ENCODE assay signal across 10 cellular contexts in genomic region chr10:97096327-97097153, GRCh38.
DNase-seq lines count a peak whose midpoint lies in the region; ATAC-seq and TF ChIP-seq lines count a peak whose summit lies in the region.
"Had no signal": no experiment of that assay in that cellular context is flagged by ENCODE, and none has a peak within 500 bp of the region (broad histone marks: within the 10 kb centered on the region; RNA-seq: fewer than 3 reads in every experiment).

No MANE protein-coding gene starts in this region.

- H3K4me1 ChIP-seq in OCI-LY1 (ENCODE audit: insufficient read depth, low read length, severe bottlenecking) = peaks cover 16% of the 10 kb centered on the region
- H3K4me1 ChIP-seq: A549 had no signal

- no peaks in the 10 kb centered on the region for H3K9me3 ChIP-seq in OCI-LY1 (ENCODE audit: low read length)
- H3K9me3 ChIP-seq: A549 had no signal

- no peak overlapping the region for H3K9ac ChIP-seq in OCI-LY1 (ENCODE audit: low read length)

- H3K9me2 ChIP-seq in OCI-LY1 (ENCODE audit: low read depth, low read length) = no peaks in the 10 kb centered on the region

- H3K27me3 ChIP-seq in OCI-LY1 (ENCODE audit: insufficient read depth, low read length) = no peaks in the 10 kb centered on the region

- ATAC-seq in GM19395 (IDR thresholded peaks at IDR 0.05; ENCODE audit: unreplicated experiment) (no peak), HG02981 (IDR thresholded peaks at IDR 0.05; ENCODE audit: unreplicated experiment) (no peak)
- ATAC-seq: A549 had no signal

- no peak overlapping the region for H3K4me3 ChIP-seq in OCI-LY1 (ENCODE audit: low read depth, low read length, poor library complexity, severe bottlenecking)
- H3K4me3 ChIP-seq: A549 had no signal

- no peak overlapping the region; the same call in 1 of the 2 replicates for H3K4me2 ChIP-seq in OCI-LY1 (ENCODE audit: low read length)
- H3K4me2 ChIP-seq: A549 had no signal

- intact Hi-C loops in head of caudate nucleus (cut with DNase I) = no loop called here

- no peaks in the 10 kb centered on the region for H4K20me1 ChIP-seq in OCI-LY1 (ENCODE audit: insufficient read depth, low read length)

- peak overlapping the region; percentile 32 for H3K27ac ChIP-seq in OCI-LY1 (ENCODE audit: low read depth, low read length, poor library complexity, severe bottlenecking)
- H3K27ac ChIP-seq: A549 had no signal

- no peak overlapping the region for H2AFZ ChIP-seq in OCI-LY1 (ENCODE audit: low read length)

- no peaks in the 10 kb centered on the region for H3K79me2 ChIP-seq in OCI-LY1 (ENCODE audit: insufficient read depth, low read length)

- no peaks in the 10 kb centered on the region for H3F3A ChIP-seq in OCI-LY1 (ENCODE audit: insufficient read depth, low read length)

- DNase-seq in NCI-H2171 treated with DMSO at 0.1 percent for 48 hours (lab: John Stamatoyannopoulos, UW) = peak; percentile 82
- DNase-seq in NCI-H2171 (lab: John Stamatoyannopoulos, UW) = no peak
- peak in 38 of 42 donors; percentile 31 to 84 (median 56) for DNase-seq in head of caudate nucleus
- peak; percentile 75 for DNase-seq in retina
- DNase-seq in stimulated activated naive CD4-positive, alpha-beta T cell treated with Interleukin-2 at 50 U/mL for 16 hours (lab: John Stamatoyannopoulos, UW) = no peak
- DNase-seq: KBM-7 had no signal

- no peaks in the 10 kb centered on the region for H3K36me3 ChIP-seq in OCI-LY1 (ENCODE audit: insufficient read depth, low read length)

- no peak for TF ChIP-seq CTCF in OCI-LY1 (IDR thresholded peaks at IDR 0.05; ENCODE audit: low read length)

Comparison
In these comparisons a context has a peak if more than half of its experiments do, and no peak if none do; other contexts are left out.
1. DNase-seq: peak in NCI-H2171 treated with DMSO at 0.1 percent for 48 hours (single experiment), head of caudate nucleus (38 of 42) and retina (single experiment); none in NCI-H2171 (single experiment) and stimulated activated naive CD4-positive, alpha-beta T cell treated with Interleukin-2 at 50 U/mL for 16 hours (single experiment).